ENCODE assay signal across 8 cellular contexts in the genomic region with DNA sequence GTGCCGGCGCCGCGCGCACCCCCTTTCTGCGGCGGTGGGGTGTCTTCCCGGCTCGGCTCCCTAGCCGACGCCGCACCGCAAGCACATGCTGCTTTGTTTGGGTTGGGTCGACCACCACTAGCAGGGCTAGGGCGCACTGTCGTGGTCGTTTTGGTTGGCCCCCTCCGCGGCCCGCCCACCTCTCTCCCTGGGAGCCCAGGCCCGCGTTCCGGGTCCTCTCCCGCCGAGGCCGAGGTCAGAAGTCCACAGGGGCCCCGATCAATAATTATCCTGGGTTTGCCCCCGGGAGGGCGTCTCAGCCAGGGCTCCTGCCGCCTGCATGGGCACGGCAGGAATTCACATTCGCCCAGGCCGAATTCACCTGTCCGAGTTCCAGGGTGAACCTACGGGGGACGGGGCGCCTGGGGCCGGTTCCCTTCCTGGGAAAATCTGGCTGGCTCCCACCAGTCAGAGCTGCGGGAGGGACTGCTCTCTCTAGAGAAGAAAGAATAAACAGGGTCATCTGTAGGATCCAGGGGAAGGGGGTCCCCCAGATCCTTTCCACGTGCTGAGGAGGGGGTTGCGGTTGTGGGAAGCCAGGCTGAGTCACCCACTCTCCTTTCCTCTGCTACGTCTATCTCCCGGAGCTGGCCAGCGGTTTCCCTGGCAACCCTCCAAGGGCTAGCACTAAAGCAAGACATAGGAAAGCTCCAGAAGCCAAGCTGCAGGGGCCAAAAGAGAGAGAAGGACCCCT. TPM values are rescaled to one million over a fixed set of nuclear protein-coding genes. Genes with fewer than 3 reads are reported as not detected.
DNase-seq lines count a peak whose midpoint lies in the region; ATAC-seq and TF ChIP-seq lines count a peak whose summit lies in the region.

No MANE protein-coding gene starts in this region.

- DNase-seq in activated T-cell treated with anti-CD3 and anti-CD28 coated beads, Interleukin-2, amount 50 U/mL, for 1 hour: peak; percentile 49
- DNase-seq in activated T-cell treated with anti-CD3 and anti-CD28 coated beads for 4 hours (no peak), T1000 (lab: John Stamatoyannopoulos, UW) (peak; percentile 46), ecto neural progenitor cell (ENCODE audit: low spot score) (peak; percentile 82), lung (ENCODE audit: low spot score) (peak; percentile 73), stomach (peak; percentile 74), COLO829 (ENCODE audit: low spot score) (no peak)

- intact Hi-C loops in stomach (cut with DNase I; ENCODE audit: low total_unique reads): no loop called here

- TF ChIP-seq CTCF in lung (IDR thresholded peaks at IDR 0.05; ENCODE audit: control extremely low read depth, extremely low read depth) (no peak), stomach (IDR thresholded peaks at IDR 0.05) (no peak)

- H3K4me1 ChIP-seq in HUES48 (ENCODE audit: control insufficient read depth, insufficient read depth, low read length) (peaks cover 41% of the 10 kb centered on the region), lung (ENCODE audit: control insufficient read depth in 2 of 2, insufficient read depth in 2 of 2, low read length in 2 of 2) (peaks cover 0 to 12% of the 10 kb centered on the region in 2 donors), stomach (peaks cover 14 to 44% (median 32%) of the 10 kb centered on the region in 4 donors)

- WGBS in lung, 2 donors: 1% methylated on average over 35 to 44 of the region's 44 CpGs
- WGBS in stomach, 5 donors: 1 to 3% (median 1%) methylated on average over 21 to 44 of the region's 44 CpGs

- TF ChIP-seq EP300 in stomach (IDR thresholded peaks at IDR 0.05): no peak

- no peak for TF ChIP-seq POLR2A in stomach (IDR thresholded peaks at IDR 0.05)

- H3K27ac ChIP-seq in HUES48 (ENCODE audit: low read depth, low read length) (peak overlapping the region; percentile 90), lung (ENCODE audit: low read depth in 1 of 2, low read length in 1 of 2) (peak overlapping the region; percentile 81 to 96), stomach (peak overlapping the region; percentile 91 to 98 (median 93))

- no peaks in the 10 kb centered on the region for H3K9me3 ChIP-seq in HUES48 (ENCODE audit: control insufficient read depth, insufficient read depth, low read length)
- H3K9me3 ChIP-seq in lung (ENCODE audit: control insufficient read depth in 2 of 2, insufficient read depth in 1 of 2, low read length in 1 of 2): no peaks in the 10 kb centered on the region
- no peaks in the 10 kb centered on the region for H3K9me3 ChIP-seq in stomach

- peak overlapping the region; percentile 89 for H3K4me3 ChIP-seq in HUES48 (ENCODE audit: low read depth, low read length)
- H3K4me3 ChIP-seq in lung: peak overlapping the region; percentile 81
- H3K4me3 ChIP-seq in stomach: peak overlapping the region; percentile 90 to 98 (median 92)

- peak overlapping the region; percentile 88 for H3K9ac ChIP-seq in HUES48 (ENCODE audit: low read depth, low read length)

- H3K36me3 ChIP-seq in HUES48 (ENCODE audit: control insufficient read depth, insufficient read depth, low read length) (no peaks in the 10 kb centered on the region), lung (ENCODE audit: control insufficient read depth in 2 of 2, insufficient read depth in 2 of 2, low read length in 2 of 2) (no peaks in the 10 kb centered on the region), stomach (no peaks in the 10 kb centered on the region)

- H3K27me3 ChIP-seq in HUES48 (ENCODE audit: control insufficient read depth, insufficient read depth, low read length) (no peaks in the 10 kb centered on the region), lung (ENCODE audit: control insufficient read depth, insufficient read depth) (no peaks in the 10 kb centered on the region), stomach (no peaks in the 10 kb centered on the region)

- peak; percentile 27 for ATAC-seq in lung (ENCODE audit: insufficient read depth, low FRiP score)

RNA-seq across cellular contexts. Expression of gene STAT5B, which starts 0.6 kb away (rescaled TPM):
- total RNA-seq in lung: 10 to 100 TPM; 49.5 to 53.6 TPM
- 10 to 100 TPM; 23.3 to 46.8 TPM for polyA plus RNA-seq in lung
- 10 to 100 TPM; 51.4 to 86.2 (median 62.4) TPM for total RNA-seq in stomach
- 10 to 100 TPM; 18.9 to 24.1 (median 19.8) TPM for polyA plus RNA-seq in stomach

RNA-seq across cellular contexts. Expression of gene STAT5A, which starts 11.5 kb away (rescaled TPM):
- total RNA-seq in lung (10 to 100 TPM; 20.9 to 52.0 TPM), stomach (10 to 100 TPM; 16.2 to 81.7 (median 20.6) TPM)
- polyA plus RNA-seq in lung (10 to 100 TPM; 16.4 to 42.8 TPM), stomach (10 to 100 TPM in 2 of 3 donors, 1 to 10 TPM in 1; 9.6 to 10.5 (median 10.5) TPM)

Comparison
In these comparisons a context has a peak if more than half of its experiments do, and no peak if none do; other contexts are left out.
1. DNase-seq: peak in activated T-cell treated with anti-CD3 and anti-CD28 coated beads, Interleukin-2, amount 50 U/mL, for 1 hour (single experiment), T1000 (single experiment), ecto neural progenitor cell (single experiment), lung (single experiment) and stomach (single experiment); none in activated T-cell treated with anti-CD3 and anti-CD28 coated beads for 4 hours (single experiment) and COLO829 (single experiment).
2. Peak in every context shown above with its lines, with median percentiles within 50 percentile points of each other: H3K27ac ChIP-seq and H3K4me3 ChIP-seq.